9 cellular contexts compared by ENCODE assay signal in genomic region chr2:187453078-187453641, GRCh38. TPM values are rescaled to one million over a fixed set of nuclear protein-coding genes. Genes with fewer than 3 reads are reported as not detected.
DNase-seq lines count a peak whose midpoint lies in the region; ATAC-seq and TF ChIP-seq lines count a peak whose summit lies in the region.
"Had no signal": no experiment of that assay in that cellular context is flagged by ENCODE, and none has a peak within 500 bp of the region (broad histone marks: within the 10 kb centered on the region; RNA-seq: fewer than 3 reads in every experiment).

No MANE protein-coding gene starts in this region.

- no peaks in the 10 kb centered on the region for H3K9me3 Mint-ChIP-seq in neural crest cell
- H3K9me3 Mint-ChIP-seq in nephron progenitor cell, result no peaks in the 10 kb centered on the region
- H3K9me3 Mint-ChIP-seq: memory B cell had no signal

- DNase-seq in GM03348 (ENCODE audit: low spot score) (peak; percentile 35), NCI-H1105 (lab: John Stamatoyannopoulos, UW) (peak; percentile 27), T47D (ENCODE audit: low read depth in 1 of 2, low spot score in 1 of 2) (peak; percentile 4 to 47), neural crest cell (ENCODE audit: low read depth, low spot score) (no peak), nephron progenitor cell (no peak)
- no peak for DNase-seq in activated CD4-positive, alpha-beta T cell treated with anti-CD3 and anti-CD28 coated beads, Interleukin-2, amount 50 U/mL, for 1 hour

- H3K27me3 Mint-ChIP-seq in neural crest cell (ENCODE audit: low read depth) (no peaks in the 10 kb centered on the region), nephron progenitor cell (ENCODE audit: low read depth, poor library complexity) (no peaks in the 10 kb centered on the region)
- H3K27me3 Mint-ChIP-seq: memory B cell had no signal

- H3K4me3 Mint-ChIP-seq in neural crest cell (no peak overlapping the region), nephron progenitor cell (no peak overlapping the region)
- H3K4me3 Mint-ChIP-seq: memory B cell had no signal

- H3K36me3 Mint-ChIP-seq in neural crest cell (ENCODE audit: low read depth) (no peaks in the 10 kb centered on the region), nephron progenitor cell (ENCODE audit: low read depth) (no peaks in the 10 kb centered on the region)
- H3K36me3 Mint-ChIP-seq: memory B cell had no signal

- TF ChIP-seq CTCF in neural crest cell (conservative IDR thresholded peaks at IDR 0.05) (peak; percentile 77), nephron progenitor cell (IDR thresholded peaks at IDR 0.05) (no peak)

- H3K27ac Mint-ChIP-seq in neural crest cell (ENCODE audit: unreplicated experiment) (no peak overlapping the region), nephron progenitor cell (no peak overlapping the region)
- H3K27ac Mint-ChIP-seq: memory B cell had no signal

- ATAC-seq in GM21528 (IDR thresholded peaks at IDR 0.05; ENCODE audit: low FRiP score, unreplicated experiment) (no peak), HG03469 (IDR thresholded peaks at IDR 0.05; ENCODE audit: unreplicated experiment) (no peak)

- H3K4me1 Mint-ChIP-seq in neural crest cell (peaks cover 5% of the 10 kb centered on the region), nephron progenitor cell (peaks cover 6% of the 10 kb centered on the region)

- in situ Hi-C loops in T47D (cut with HindIII; ENCODE audit: low pct_unique_long_range_greater_than_20kb, low sequenced_read_pairs), result no loop called here

RNA-seq across cellular contexts. Expression of gene CALCRL, which starts 5.1 kb away (rescaled TPM):
- total RNA-seq in neural crest cell, result 2.0 and 2.6 TPM in 2 replicates

Comparison
In these comparisons a context has a peak if more than half of its experiments do, and no peak if none do; other contexts are left out.
1. DNase-seq: peak in GM03348 (single experiment), NCI-H1105 (single experiment) and T47D (2 of 2); none in neural crest cell (single experiment), activated CD4-positive, alpha-beta T cell treated with anti-CD3 and anti-CD28 coated beads, Interleukin-2, amount 50 U/mL, for 1 hour (single experiment) and nephron progenitor cell (single experiment).